ENCODE assay signal across 21 cellular contexts in the genomic region with DNA sequence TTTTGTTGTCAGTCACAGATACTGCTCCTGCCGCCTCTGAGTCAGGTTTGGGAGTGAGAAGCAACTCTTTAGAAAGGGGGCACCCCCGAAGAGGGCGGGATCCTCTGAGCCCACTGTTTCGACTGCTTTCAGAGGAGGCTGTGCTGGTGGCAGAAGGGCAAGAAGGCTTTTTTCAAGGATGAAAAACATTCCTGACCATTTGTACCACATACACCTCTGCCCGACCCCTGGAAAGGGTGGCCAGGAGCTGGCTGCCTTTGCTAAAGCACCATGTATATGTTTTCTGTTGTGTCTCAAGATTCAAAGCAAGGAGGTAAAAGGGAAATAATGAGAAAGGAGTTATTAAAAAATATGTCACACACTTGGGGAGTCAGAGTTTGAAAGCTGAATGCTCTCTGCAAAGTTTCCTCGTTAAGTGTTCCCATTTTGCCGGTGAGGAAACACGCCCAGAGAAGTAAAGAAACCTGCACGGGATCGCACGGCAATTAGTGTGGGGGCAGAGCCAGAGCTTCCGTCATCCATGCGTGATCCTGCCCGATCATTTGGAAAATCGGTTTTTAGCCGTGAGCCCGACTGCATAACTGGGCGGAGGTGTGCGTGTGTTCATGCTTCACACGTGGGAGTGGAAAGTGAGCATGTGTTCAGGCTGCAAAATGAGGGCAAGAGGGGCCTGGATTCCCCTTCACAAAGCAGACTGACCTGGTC.
"Had no signal": no experiment of that assay in that cellular context is flagged by ENCODE, and none has a peak within 500 bp of the region (broad histone marks: within the 10 kb centered on the region; RNA-seq: fewer than 3 reads in every experiment).

No MANE protein-coding gene starts in this region.

- H3K4me3 ChIP-seq: gastrocnemius medialis, right atrium auricular region, upper lobe of left lung had no signal

- DNase-seq: activated CD4-positive, alpha-beta T cell treated with anti-CD3 and anti-CD28 coated beads for 48 hours; activated CD8-positive, alpha-beta T cell treated with anti-CD3 and anti-CD28 coated beads for 36 hours; activated gamma-delta T cell; activated T-cell treated with anti-CD3 and anti-CD28 coated beads, Interleukin-2, amount 50 U/mL, for 72 hours; amniotic stem cell; cerebellar nuclear complex; dermis blood vessel endothelial cell; effector memory CD8-positive, alpha-beta T cell; gastrocnemius medialis; left colon; naive B cell; posterior cingulate gyrus; small intestine; stimulated activated CD4-positive, alpha-beta T cell treated with anti-CD3 and anti-CD28 coated beads, Interleukin-4, amount 100 ng/mL, for 4 hours; stimulated activated CD8-positive, alpha-beta memory T cell treated with anti-CD3 and anti-CD28 coated beads, Interleukin-4, amount 100 ng/mL, for 48 hours; stimulated activated naive CD4-positive, alpha-beta T cell treated with Interleukin-2 at 50 U/mL for 16 hours; T-helper 1 cell had no signal

- H3K4me1 ChIP-seq: gastrocnemius medialis, right atrium auricular region, upper lobe of left lung had no signal

- H3K27me3 ChIP-seq: gastrocnemius medialis, right atrium auricular region, upper lobe of left lung had no signal

- H3K27ac ChIP-seq: gastrocnemius medialis, right atrium auricular region, upper lobe of left lung had no signal

- ATAC-seq: activated CD8-positive, alpha-beta T cell treated with anti-CD3 and anti-CD28 coated beads for 36 hours; activated naive CD4-positive, alpha-beta T cell treated with anti-CD3 and anti-CD28 coated beads, Interleukin-2, amount 50 U/mL, for 72 hours; activated T-cell treated with anti-CD3 and anti-CD28 coated beads, Interleukin-2, amount 50 U/mL, for 72 hours; effector memory CD8-positive, alpha-beta T cell; gastrocnemius medialis; left colon; SK-N-SH treated with all-trans-retinoic acid at 6 μM for 48 hours had no signal

- H3K9me3 ChIP-seq: gastrocnemius medialis, right atrium auricular region, upper lobe of left lung had no signal

- H3K36me3 ChIP-seq: gastrocnemius medialis, right atrium auricular region, upper lobe of left lung had no signal
